Comparison of ENCODE assay signal across 1 cellular context in genomic region chr7:131045526-131045925, GRCh38.
TF ChIP-seq lines count a peak whose summit lies in the region.

No MANE protein-coding gene starts in this region.

TF ChIP-seq in H1, 55 proteins besides CTCF, POLR2A, EP300 and RAD21:
- 0 out of 2 replicates have a peak, but pooled peaks have one; percentile 34 for TF ChIP-seq KDM1A (IDR thresholded peaks at IDR 0.05; ENCODE audit: borderline replicate concordance, low read length)
- no peak for TF ChIP-seq BACH1 (IDR thresholded peaks at IDR 0.05; ENCODE audit: low read length)
